21 cellular contexts compared by ENCODE assay signal in the genomic region with DNA sequence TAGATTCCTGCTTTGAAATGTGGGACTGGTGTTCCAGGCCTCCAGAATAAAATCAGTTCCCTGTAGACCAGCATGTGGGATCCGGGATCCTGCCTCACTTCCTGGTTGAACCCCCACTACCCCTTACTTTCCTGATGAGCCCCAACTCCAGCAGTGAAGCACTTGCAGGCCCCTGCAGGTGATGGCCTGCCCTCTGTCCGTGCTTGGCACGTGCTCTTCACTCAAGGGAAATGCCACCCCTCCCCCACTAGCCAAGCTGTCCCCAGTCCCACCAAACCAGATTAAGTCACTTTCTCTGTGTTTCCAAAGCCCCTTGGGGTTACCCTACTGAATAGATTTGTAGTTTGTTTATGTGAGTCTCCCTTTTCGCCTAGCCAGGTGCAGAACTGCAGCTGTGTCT.
DNase-seq lines count a peak whose midpoint lies in the region; ATAC-seq and TF ChIP-seq lines count a peak whose summit lies in the region.
"Had no signal": no experiment of that assay in that cellular context is flagged by ENCODE, and none has a peak within 500 bp of the region (broad histone marks: within the 10 kb centered on the region; RNA-seq: fewer than 3 reads in every experiment).

No MANE protein-coding gene starts in this region.

- H3K36me3 Mint-ChIP-seq in activated naive CD4-positive, alpha-beta T cell treated with anti-CD3 and anti-CD28 coated beads, Interleukin-2, amount 10 ng/mL, durations not matched to agents 7 days and 5 days = peaks cover 6% of the 10 kb centered on the region
- no peaks in the 10 kb centered on the region for H3K36me3 Mint-ChIP-seq in activated naive CD4-positive, alpha-beta T cell treated with anti-CD3 and anti-CD28 coated beads, Interleukin-2, amount 50 U/mL, for 72 hours
- H3K36me3 Mint-ChIP-seq in activated B cell treated with CpG ODN at 0.5 μM for 24 hours (ENCODE audit: low read depth) (peaks cover 57% of the 10 kb centered on the region), naive B cell (peaks cover 15 to 34% of the 10 kb centered on the region in 2 donors)

- no peak for ATAC-seq in activated naive CD4-positive, alpha-beta T cell treated with anti-CD3 and anti-CD28 coated beads, Interleukin-2, amount 50 U/mL, for 72 hours
- ATAC-seq in activated B cell treated with CpG ODN at 0.5 μM for 24 hours (ENCODE audit: low read depth) = no peak
- no peak for ATAC-seq in naive B cell (ENCODE audit: low read depth in 2 of 2)
- ATAC-seq in thoracic aorta (ENCODE audit: insufficient number of reproducible peaks, low FRiP score, low read depth) = no peak
- ATAC-seq in GM18867 (IDR thresholded peaks at IDR 0.05; ENCODE audit: unreplicated experiment) = no peak
- ATAC-seq: A549, left colon had no signal

- H3K4me3 Mint-ChIP-seq in activated naive CD4-positive, alpha-beta T cell treated with anti-CD3 and anti-CD28 coated beads, Interleukin-2, amount 10 ng/mL, durations not matched to agents 7 days and 5 days = peak overlapping the region; percentile 24
- no peak overlapping the region for H3K4me3 Mint-ChIP-seq in activated B cell treated with CpG ODN at 0.5 μM for 24 hours
- H3K4me3 Mint-ChIP-seq in naive B cell = peak overlapping the region in 1 of 8 donors; percentile 63

- no peak for DNase-seq in activated naive CD4-positive, alpha-beta T cell treated with anti-CD3 and anti-CD28 coated beads, Interleukin-2, amount 10 ng/mL, durations not matched to agents 7 days and 5 days
- no peak for DNase-seq in activated naive CD4-positive, alpha-beta T cell treated with anti-CD3 and anti-CD28 coated beads, Interleukin-2, amount 50 U/mL, for 72 hours (ENCODE audit: low spot score in 2 of 2)
- DNase-seq in activated B cell treated with CpG ODN at 0.5 μM for 24 hours (no peak), naive B cell (no peak), thoracic aorta (ENCODE audit: low spot score) (no peak), germinal center (ENCODE audit: low spot score) (no peak), DMS114 treated with DMSO at 0.1 percent for 48 hours (lab: John Stamatoyannopoulos, UW; ENCODE audit: unreplicated experiment) (no peak)
- DNase-seq: activated CD4-positive, alpha-beta T cell treated with anti-CD3 and anti-CD28 coated beads for 48 hours; brain microvascular endothelial cell; cortex of kidney; HCEC 1CT; left colon; MM.1S; NCI-H1436; NCI-H524; T-helper 2 cell had no signal

- intact Hi-C loops in activated B cell treated with CpG ODN at 0.5 μM for 24 hours (cut with micrococcal nuclease) = no loop called here

- peak overlapping the region; percentile 55 for H3K4me3 ChIP-seq in thoracic aorta
- H3K4me3 ChIP-seq: A549, prostate gland, SK-N-MC, testis had no signal

- no peaks in the 10 kb centered on the region for H3K9me3 ChIP-seq in thoracic aorta
- H3K9me3 ChIP-seq: A549, prostate gland, testis had no signal

- CTCF ChIA-PET in activated naive CD4-positive, alpha-beta T cell treated with anti-CD3 and anti-CD28 coated beads, Interleukin-2, amount 10 ng/mL, durations not matched to agents 7 days and 5 days (lab: Charles Lee) = interaction anchor here (0.8 to 1.4 kb wide), 2 partner anchors 14 to 148 kb away, joined by 3 to 4 read pairs; no protein-coding TSS in a partner anchor
- CTCF ChIA-PET in activated B cell treated with CpG ODN at 0.5 μM for 24 hours (lab: Charles Lee) = no interaction called here

- peaks cover 0 to 27% of the 10 kb centered on the region in 2 donors for H3K4me1 ChIP-seq in thoracic aorta (ENCODE audit: control insufficient read depth in 1 of 2, low read depth in 2 of 2)
- H3K4me1 ChIP-seq: A549, prostate gland, testis had no signal

- no peaks in the 10 kb centered on the region for H3K36me3 ChIP-seq in thoracic aorta
- H3K36me3 ChIP-seq: brain microvascular endothelial cell, prostate gland had no signal

- no peaks in the 10 kb centered on the region for H3K27me3 Mint-ChIP-seq in activated naive CD4-positive, alpha-beta T cell treated with anti-CD3 and anti-CD28 coated beads, Interleukin-2, amount 10 ng/mL, durations not matched to agents 7 days and 5 days
- H3K27me3 Mint-ChIP-seq in activated B cell treated with CpG ODN at 0.5 μM for 24 hours (no peaks in the 10 kb centered on the region), naive B cell (no peaks in the 10 kb centered on the region)

- peak overlapping the region; percentile 90 for H3K27ac Mint-ChIP-seq in activated naive CD4-positive, alpha-beta T cell treated with anti-CD3 and anti-CD28 coated beads, Interleukin-2, amount 10 ng/mL, durations not matched to agents 7 days and 5 days
- no peak overlapping the region for H3K27ac Mint-ChIP-seq in activated naive CD4-positive, alpha-beta T cell treated with anti-CD3 and anti-CD28 coated beads, Interleukin-2, amount 50 U/mL, for 72 hours
- H3K27ac Mint-ChIP-seq in activated B cell treated with CpG ODN at 0.5 μM for 24 hours = peak overlapping the region; percentile 14
- H3K27ac Mint-ChIP-seq in naive B cell = peak overlapping the region in 4 of 6 donors; percentile 45 to 90 (median 86)

- H3K4me1 Mint-ChIP-seq in activated naive CD4-positive, alpha-beta T cell treated with anti-CD3 and anti-CD28 coated beads, Interleukin-2, amount 10 ng/mL, durations not matched to agents 7 days and 5 days = peaks cover 68% of the 10 kb centered on the region
- H3K4me1 Mint-ChIP-seq in activated B cell treated with CpG ODN at 0.5 μM for 24 hours (peaks cover 43% of the 10 kb centered on the region), naive B cell (peaks cover 16 to 42% (median 37%) of the 10 kb centered on the region in 3 donors)

- H3K9me3 Mint-ChIP-seq in activated naive CD4-positive, alpha-beta T cell treated with anti-CD3 and anti-CD28 coated beads, Interleukin-2, amount 10 ng/mL, durations not matched to agents 7 days and 5 days = no peaks in the 10 kb centered on the region
- no peaks in the 10 kb centered on the region for H3K9me3 Mint-ChIP-seq in activated naive CD4-positive, alpha-beta T cell treated with anti-CD3 and anti-CD28 coated beads, Interleukin-2, amount 50 U/mL, for 72 hours
- H3K9me3 Mint-ChIP-seq in activated B cell treated with CpG ODN at 0.5 μM for 24 hours (no peaks in the 10 kb centered on the region), naive B cell (peaks cover 0 to 2% (median 0%) of the 10 kb centered on the region in 7 donors)

- TF ChIP-seq CTCF in activated B cell treated with CpG ODN at 0.5 μM for 24 hours (IDR thresholded peaks at IDR 0.05) (no peak), thoracic aorta (IDR thresholded peaks at IDR 0.05) (no peak)

- no peak overlapping the region for H3K27ac ChIP-seq in thoracic aorta
- H3K27ac ChIP-seq: A549, brain microvascular endothelial cell, prostate gland, SK-N-MC, testis had no signal

- H3K27me3 ChIP-seq in thoracic aorta (replicated peaks; ENCODE audit: insufficient read depth) = no peaks in the 10 kb centered on the region
- H3K27me3 ChIP-seq: brain microvascular endothelial cell, testis had no signal

- POLR2A ChIA-PET in activated B cell treated with CpG ODN at 0.5 μM for 24 hours (lab: Charles Lee) = interaction anchor here (0.6 kb wide), 1 partner anchor 181 kb away, joined by 3 read pairs; no protein-coding TSS in a partner anchor

Comparison
In these comparisons a context has a peak if more than half of its experiments do, and no peak if none do; other contexts are left out.
1. H3K27ac Mint-ChIP-seq: peak in activated naive CD4-positive, alpha-beta T cell treated with anti-CD3 and anti-CD28 coated beads, Interleukin-2, amount 10 ng/mL, durations not matched to agents 7 days and 5 days (single experiment), activated B cell treated with CpG ODN at 0.5 μM for 24 hours (single experiment) and naive B cell (4 of 6); none in activated naive CD4-positive, alpha-beta T cell treated with anti-CD3 and anti-CD28 coated beads, Interleukin-2, amount 50 U/mL, for 72 hours (0 of 2).